Comparison of ENCODE assay signal across 23 cellular contexts in the genomic region with DNA sequence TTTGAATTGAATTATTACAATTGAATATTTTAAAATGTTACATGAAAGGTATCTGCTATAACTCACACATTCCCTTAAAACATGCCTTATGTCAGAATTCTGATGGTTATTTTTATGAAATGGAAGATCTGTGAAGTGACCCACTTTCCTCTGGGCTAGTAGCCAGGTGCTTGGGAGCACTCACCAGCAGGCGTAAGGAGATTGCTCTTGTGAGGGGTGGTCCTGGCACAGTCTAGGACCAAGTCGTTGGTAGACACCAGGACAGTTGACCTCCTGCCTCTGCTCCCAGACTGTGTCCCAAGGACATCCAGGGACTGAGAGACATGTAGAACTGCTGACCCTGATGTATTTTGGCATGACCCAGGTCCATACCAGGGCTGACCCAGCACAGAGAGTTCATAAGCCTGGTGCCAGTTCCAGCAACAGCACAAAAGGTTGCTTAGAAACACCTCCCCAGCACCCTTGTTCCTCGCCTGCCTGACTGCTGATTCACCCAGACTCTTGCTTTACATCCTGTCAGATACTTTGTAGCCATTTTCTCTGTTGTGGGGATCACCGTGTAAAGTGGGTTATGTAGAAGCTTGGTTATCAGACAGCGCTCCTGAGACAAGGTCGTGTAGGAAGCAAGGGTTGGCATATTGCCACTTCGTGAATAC. TPM values are rescaled to one million over a fixed set of nuclear protein-coding genes. Genes with fewer than 3 reads are reported as not detected.
DNase-seq lines count a peak whose midpoint lies in the region; ATAC-seq, FAIRE-seq and TF ChIP-seq lines count a peak whose summit lies in the region.
"Had no signal": no experiment of that assay in that cellular context is flagged by ENCODE, and none has a peak within 500 bp of the region (broad histone marks: within the 10 kb centered on the region; RNA-seq: fewer than 3 reads in every experiment).

No MANE protein-coding gene starts in this region.

- H2AFZ ChIP-seq in IMR-90 (replicated peaks; ENCODE audit: low read length, poor library complexity), result no peak overlapping the region

- POLR2A ChIA-PET in IMR-90 (lab: Charles Lee; ENCODE audit: unreplicated experiment), result no interaction called here

- CTCF ChIA-PET in IMR-90 (lab: Yijun Ruan, JAX), result no interaction called here

- H2BK20ac ChIP-seq in IMR-90 (ENCODE audit: low read depth, low read length), result no peak overlapping the region

- no peak for FAIRE-seq in kidney (lab: Jason Lieb, UNC)
- FAIRE-seq: K562, RCC 7860 had no signal

- H3K14ac ChIP-seq in IMR-90 (replicated peaks; ENCODE audit: low read depth, low read length), result no peak overlapping the region

- no peak overlapping the region for H3K56ac ChIP-seq in IMR-90 (ENCODE audit: extremely low read depth, insufficient read depth, low read length)

- H3K9ac ChIP-seq in IMR-90 (ENCODE audit: low read depth, low read length), result no peak overlapping the region
- H3K9ac ChIP-seq in kidney (ENCODE audit: low read length in 2 of 2), result no peak overlapping the region
- H3K9ac ChIP-seq: SK-N-SH had no signal

- 0 out of 2 replicates have a peak, but pooled peaks cover 7% of the 10 kb centered on the region for H3K9me1 ChIP-seq in IMR-90 (ENCODE audit: insufficient read depth, low read length)

- no peak overlapping the region for H2BK15ac ChIP-seq in IMR-90 (ENCODE audit: low read depth, low read length)

- no peak overlapping the region for H2BK5ac ChIP-seq in IMR-90 (ENCODE audit: low read depth, low read length, poor library complexity, severe bottlenecking)

- TF ChIP-seq CTCF in IMR-90 (conservative IDR thresholded peaks at IDR 0.05; ENCODE audit: low read depth, low read length) (no peak), kidney (IDR thresholded peaks at IDR 0.05; ENCODE audit: borderline replicate concordance, extremely low read depth, insufficient read depth) (no peak)

- H4K20me1 ChIP-seq in IMR-90 (ENCODE audit: insufficient read depth, low read length), result peaks cover 3% of the 10 kb centered on the region; the same call in 1 of the 2 replicates

- no peak overlapping the region for H3K23ac ChIP-seq in IMR-90 (ENCODE audit: low read depth, low read length)

- no peak for TF ChIP-seq RAD21 in IMR-90 (IDR thresholded peaks at IDR 0.05; ENCODE audit: low read length)

- no CpG with 5 or more reads among the region's 7 CpGs for WGBS in IMR-90 (ENCODE audit: extremely low coverage in 2 of 2, insufficient read length in 1 of 2), 2 experiments

- no peaks in the 10 kb centered on the region for H3K27me3 ChIP-seq in IMR-90 (ENCODE audit: control insufficient read depth, insufficient read depth, low read length)
- H3K27me3 ChIP-seq: uterus had no signal

- peaks cover 14% of the 10 kb centered on the region for H3K4me1 ChIP-seq in IMR-90 (ENCODE audit: control insufficient read depth, insufficient read depth, low read length)
- H3K4me1 ChIP-seq in kidney (ENCODE audit: control insufficient read depth in 1 of 2, insufficient read depth in 1 of 2, low read depth in 1 of 2, low read length in 2 of 2), result no peaks in the 10 kb centered on the region
- H3K4me1 ChIP-seq: uterus had no signal

- peaks cover 9 to 69% of the 10 kb centered on the region in 2 experiments for H3K79me1 ChIP-seq in IMR-90 (ENCODE audit: low read depth in 1 of 2, low read length in 2 of 2)

- no peak for TF ChIP-seq POLR2A in IMR-90 (IDR thresholded peaks at IDR 0.05; ENCODE audit: low read depth, low read length)

- dilution Hi-C loops in IMR-90 (cut with HindIII; ENCODE audit: low sequenced_read_pairs, unreplicated experiment), result no loop called here

- H2AK9ac ChIP-seq in IMR-90 (replicated peaks; ENCODE audit: low read depth, low read length, poor library complexity), result no peak overlapping the region

- no peak overlapping the region for H4K91ac ChIP-seq in IMR-90 (ENCODE audit: insufficient read depth, low read depth, low read length)

- H3K4me3 ChIP-seq in IMR-90 (ENCODE audit: insufficient read depth, low read depth, low read length) (no peak overlapping the region), kidney (ENCODE audit: low read length in 2 of 2) (no peak overlapping the region)
- H3K4me3 ChIP-seq: K562, smooth muscle cell, uterus had no signal

- H3K9me3 ChIP-seq in IMR-90 (ENCODE audit: control insufficient read depth, insufficient read depth, low read length), result no peaks in the 10 kb centered on the region
- no peaks in the 10 kb centered on the region for H3K9me3 ChIP-seq in kidney (ENCODE audit: control insufficient read depth in 1 of 2, low read length in 2 of 2)
- H3K9me3 ChIP-seq: SK-N-SH, uterus had no signal

- no peak overlapping the region for H3K4ac ChIP-seq in IMR-90 (ENCODE audit: low read depth, low read length)

- intact Hi-C loops in IMR-90 (cut with micrococcal nuclease), result no loop called here
- intact Hi-C loops in kidney (cut with DNase I), result no loop called here

- H3K36me3 ChIP-seq in IMR-90 (ENCODE audit: control insufficient read depth, insufficient read depth, low read length) (peaks cover 48% of the 10 kb centered on the region), kidney (ENCODE audit: control insufficient read depth in 1 of 2, insufficient read depth in 2 of 2, low read length in 2 of 2) (peaks cover 5 to 32% of the 10 kb centered on the region in 2 donors)
- H3K36me3 ChIP-seq: uterus had no signal

- DNase-seq in AG08395 (ENCODE audit: low spot score) (peak; percentile 8), IMR-90 (peak; percentile 33), cerebellar cortex (ENCODE audit: low spot score) (peak; percentile 56), kidney (peak; percentile 12), T-helper 2 cell (no peak), H4 (ENCODE audit: low spot score) (no peak)
- DNase-seq: activated CD8-positive, alpha-beta T cell treated with anti-CD3 and anti-CD28 coated beads, Interleukin-2, amount 10 ng/mL, durations not matched to agents 7 days and 5 days; activated T-cell treated with anti-CD3 and anti-CD28 coated beads, Interleukin-2, amount 50 U/mL, for 4 hours; CD4-positive, alpha-beta memory T cell; islet precursor cell; naive thymus-derived CD4-positive, alpha-beta T cell; NCI-H1694; NK-92 treated with Interleukin-12 subunit alpha and Interleukin-12 subunit beta, amount 100 ng/mL, for 24 hours; SK-N-SH; stimulated activated CD4-positive, alpha-beta T cell treated with anti-CD3 and anti-CD28 coated beads, Interleukin-4, amount 100 ng/mL, for 4 hours; T-helper 9 cell; uterus had no signal

- H3K27ac ChIP-seq in IMR-90 (ENCODE audit: insufficient read depth, low read length), result no peak overlapping the region
- no peak overlapping the region for H3K27ac ChIP-seq in kidney (ENCODE audit: low read depth in 2 of 2, low read length in 2 of 2)
- H3K27ac ChIP-seq: uterus had no signal

- BruUV-seq in IMR-90 (replicated peaks; lab: Mats Ljungman, UMichigan), result no TSS peak

- no peak overlapping the region for H4K8ac ChIP-seq in IMR-90 (ENCODE audit: low read depth in 2 of 2, low read length in 2 of 2)

- no peak overlapping the region for H3K18ac ChIP-seq in IMR-90 (ENCODE audit: low read depth, low read length)

- no peak for ATAC-seq in IMR-90 (ENCODE audit: low read depth)
- no peak for ATAC-seq in GM21367 (IDR thresholded peaks at IDR 0.05; ENCODE audit: unreplicated experiment)
- ATAC-seq in HG02852 (IDR thresholded peaks at IDR 0.05; ENCODE audit: unreplicated experiment), result no peak
- ATAC-seq: activated CD4-positive, CD25-positive, alpha-beta regulatory T cell treated with anti-CD3 and anti-CD28 coated beads, Interleukin-2, amount 50 U/mL, for 24 hours; activated CD8-positive, alpha-beta T cell treated with anti-CD3 and anti-CD28 coated beads, Interleukin-2, amount 10 ng/mL, durations not matched to agents 7 days and 5 days; activated T-cell treated with anti-CD3 and anti-CD28 coated beads, Interleukin-2, amount 50 U/mL, for 4 hours; K562; naive thymus-derived CD4-positive, alpha-beta T cell had no signal

- no peak overlapping the region for H2BK120ac ChIP-seq in IMR-90 (ENCODE audit: low read depth, low read length)

- H4K5ac ChIP-seq in IMR-90 (ENCODE audit: low read depth, low read length), result no peak overlapping the region

- in situ Hi-C loops in IMR-90 (cut with MboI; ENCODE audit: low sequenced_read_pairs), result no loop called here

- no peak overlapping the region for H2AK5ac ChIP-seq in IMR-90 (ENCODE audit: low read depth, low read length)

- H3K4me2 ChIP-seq in IMR-90 (ENCODE audit: low read depth, low read length), result no peak overlapping the region
- H3K4me2 ChIP-seq: SK-N-SH, smooth muscle cell had no signal

TF ChIP-seq in IMR-90, 13 proteins besides CTCF, POLR2A, EP300 and RAD21 (continues in another document):
- TF ChIP-seq RFX5 (IDR thresholded peaks at IDR 0.05; ENCODE audit: low read depth, low read length), result no peak
- TF ChIP-seq CHD1 (IDR thresholded peaks at IDR 0.05; ENCODE audit: low read depth, low read length), result no peak
- TF ChIP-seq BHLHE40 (IDR thresholded peaks at IDR 0.05; ENCODE audit: low read depth, low read length), result no peak
- no peak for TF ChIP-seq MXI1 (IDR thresholded peaks at IDR 0.05; ENCODE audit: borderline replicate concordance, low read depth, low read length)
- TF ChIP-seq MAFK (IDR thresholded peaks at IDR 0.05; ENCODE audit: low read depth, low read length), result no peak
- TF ChIP-seq MAZ (IDR thresholded peaks at IDR 0.05; ENCODE audit: borderline replicate concordance, low read depth, low read length), result no peak
- TF ChIP-seq, protein P1, sequence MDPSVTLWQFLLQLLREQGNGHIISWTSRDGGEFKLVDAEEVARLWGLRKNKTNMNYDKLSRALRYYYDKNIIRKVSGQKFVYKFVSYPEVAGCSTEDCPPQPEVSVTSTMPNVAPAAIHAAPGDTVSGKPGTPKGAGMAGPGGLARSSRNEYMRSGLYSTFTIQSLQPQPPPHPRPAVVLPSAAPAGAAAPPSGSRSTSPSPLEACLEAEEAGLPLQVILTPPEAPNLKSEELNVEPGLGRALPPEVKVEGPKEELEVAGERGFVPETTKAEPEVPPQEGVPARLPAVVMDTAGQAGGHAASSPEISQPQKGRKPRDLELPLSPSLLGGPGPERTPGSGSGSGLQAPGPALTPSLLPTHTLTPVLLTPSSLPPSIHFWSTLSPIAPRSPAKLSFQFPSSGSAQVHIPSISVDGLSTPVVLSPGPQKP (IDR thresholded peaks at IDR 0.05; ENCODE audit: borderline replicate concordance, low read depth, low read length), result no peak
- TF ChIP-seq SMC3 (IDR thresholded peaks at IDR 0.05; ENCODE audit: low read depth, low read length), result no peak
- TF ChIP-seq CEBPB (IDR thresholded peaks at IDR 0.05; ENCODE audit: low read depth, low read length), result no peak
- TF ChIP-seq FOS (IDR thresholded peaks at IDR 0.05; ENCODE audit: low read depth, low read length), result no peak
- TF ChIP-seq NFE2L2 (IDR thresholded peaks at IDR 0.05; ENCODE audit: low read depth, low read length), result no peak

RNA-seq across cellular contexts. Expression of a gene that starts 48.5 kb away (rescaled TPM):
- total RNA-seq in IMR-90 (2012; rRNA removed), result 4.3 and 5.8 TPM in 2 replicates
- 21.9 and 23.4 TPM in 2 replicates for polyA plus RNA-seq in IMR-90 (2012; rRNA removed)
- polyA plus RNA-seq in IMR-90 (2012; cell fraction: cytosol; rRNA removed), result 15.8 and 24.7 TPM in 2 replicates
- polyA plus RNA-seq in IMR-90 (2012; cell fraction: nucleus; rRNA removed; ENCODE audit: low replicate concordance), result 32.1 and 61.2 TPM in 2 replicates
- 39.1 TPM for total RNA-seq in kidney
- 17.8 TPM for polyA plus RNA-seq in kidney (ENCODE audit: insufficient read depth, low read depth, low replicate concordance)
- total RNA-seq in H4 (2014; rRNA removed; shearing (Covaris generic)), result 17.9 and 22.0 TPM in 2 replicates

Comparison
In these comparisons a context has a peak if more than half of its experiments do, and no peak if none do; other contexts are left out.
1. DNase-seq: peak in AG08395 (single experiment), IMR-90 (single experiment), cerebellar cortex (single experiment) and kidney (single experiment); none in T-helper 2 cell (0 of 5) and H4 (single experiment).